Comparison of ENCODE assay signal across 17 cellular contexts in genomic region chr6:633611-634010, GRCh38. TPM values are rescaled to one million over a fixed set of nuclear protein-coding genes. Genes with fewer than 3 reads are reported as not detected.
DNase-seq lines count a peak whose midpoint lies in the region; ATAC-seq and TF ChIP-seq lines count a peak whose summit lies in the region.
"Had no signal": no experiment of that assay in that cellular context is flagged by ENCODE, and none has a peak within 500 bp of the region (broad histone marks: within the 10 kb centered on the region; RNA-seq: fewer than 3 reads in every experiment).

No MANE protein-coding gene starts in this region.

- no peak for TF ChIP-seq CTCF in OCI-LY3 (IDR thresholded peaks at IDR 0.05; ENCODE audit: low read depth, low read length)

- intact Hi-C loops in aorta (cut with DNase I), result no loop called here

- H3K9me3 Mint-ChIP-seq in stimulated activated naive B cell treated with anti-CD40 and anti-IgM and Interleukin-4, amounts not matched to agents 10 μg/mL and 1 μg/mL and 100 μg/mL, for 72 hours, result no peaks in the 10 kb centered on the region
- H3K9me3 Mint-ChIP-seq: CD4-positive, CD25-positive, alpha-beta regulatory T cell; CD8-positive, alpha-beta T cell had no signal

- no peaks in the 10 kb centered on the region for H3K27me3 ChIP-seq in OCI-LY3 (ENCODE audit: low read depth, low read length)
- H3K27me3 ChIP-seq in aorta (ENCODE audit: control insufficient read depth in 1 of 2, insufficient read depth in 2 of 2, low read length in 1 of 2), result no peaks in the 10 kb centered on the region
- H3K27me3 ChIP-seq: BLaER1 had no signal

- H3K4me3 ChIP-seq in OCI-LY3 (ENCODE audit: low read length) (no peak overlapping the region), aorta (ENCODE audit: low read length in 2 of 2) (no peak overlapping the region)
- H3K4me3 ChIP-seq: BLaER1, GM23248 had no signal

- 92 to 98% methylated on average over 1 of the region's 1 CpG for WGBS in aorta, 2 donors

- no peak overlapping the region for H3K4me3 Mint-ChIP-seq in stimulated activated naive B cell treated with anti-CD40 and anti-IgM and Interleukin-4, amounts not matched to agents 10 μg/mL and 1 μg/mL and 100 μg/mL, for 72 hours
- H3K4me3 Mint-ChIP-seq: B cell; CD8-positive, alpha-beta T cell had no signal

- peaks cover 3% of the 10 kb centered on the region; the same call in 1 of the 2 replicates for H3K79me2 ChIP-seq in OCI-LY3 (ENCODE audit: low read length)

- H3K4me1 Mint-ChIP-seq in stimulated activated naive B cell treated with anti-CD40 and anti-IgM and Interleukin-4, amounts not matched to agents 10 μg/mL and 1 μg/mL and 100 μg/mL, for 72 hours, result peaks cover 11 to 17% of the 10 kb centered on the region in 2 donors

- no peak overlapping the region for H2AFZ ChIP-seq in OCI-LY3 (ENCODE audit: low read depth, low read length)
- H2AFZ ChIP-seq: GM23248 had no signal

- in situ Hi-C loops in ACHN (cut with HindIII; ENCODE audit: low pct_ligation_motif_present, low pct_unique_long_range_greater_than_20kb, low sequenced_read_pairs), result no loop called here

- no peak overlapping the region for H3K27ac ChIP-seq in OCI-LY3 (ENCODE audit: low read length)
- H3K27ac ChIP-seq in aorta (ENCODE audit: low read depth in 1 of 2, low read length in 2 of 2), result no peak overlapping the region
- H3K27ac ChIP-seq: BLaER1, C4-2B, GM23248 had no signal

- peak overlapping the region; percentile 27; the same call in 1 of the 2 replicates for H3K4me2 ChIP-seq in OCI-LY3 (ENCODE audit: low read length)
- H3K4me2 ChIP-seq: BLaER1 had no signal

- no peaks in the 10 kb centered on the region for H4K20me1 ChIP-seq in OCI-LY3 (ENCODE audit: insufficient read depth, low read length)

- H3K27me3 Mint-ChIP-seq in stimulated activated naive B cell treated with anti-CD40 and anti-IgM and Interleukin-4, amounts not matched to agents 10 μg/mL and 1 μg/mL and 100 μg/mL, for 72 hours, result no peaks in the 10 kb centered on the region
- H3K27me3 Mint-ChIP-seq: B cell; CD4-positive, CD25-positive, alpha-beta regulatory T cell had no signal

- no peaks in the 10 kb centered on the region for H3K9me3 ChIP-seq in OCI-LY3 (ENCODE audit: insufficient read depth, low read length)
- no peaks in the 10 kb centered on the region for H3K9me3 ChIP-seq in aorta (ENCODE audit: control insufficient read depth, low read length)
- H3K9me3 ChIP-seq: BLaER1, Caco-2 had no signal

- no peak overlapping the region for H3K9ac ChIP-seq in OCI-LY3 (ENCODE audit: low read length)
- H3K9ac ChIP-seq: BLaER1, GM23248 had no signal

- peaks cover 20 to 38% of the 10 kb centered on the region in 2 donors for H3K36me3 Mint-ChIP-seq in stimulated activated naive B cell treated with anti-CD40 and anti-IgM and Interleukin-4, amounts not matched to agents 10 μg/mL and 1 μg/mL and 100 μg/mL, for 72 hours

- ATAC-seq in esophagus mucosa (peak; percentile 82), aorta (ENCODE audit: low FRiP score) (no peak)
- peak; percentile 16 to 29 for ATAC-seq in stimulated activated naive B cell treated with anti-CD40 and anti-IgM and Interleukin-4, amounts not matched to agents 10 μg/mL and 1 μg/mL and 100 μg/mL, for 72 hours (replicated peaks)
- ATAC-seq: CD8-positive, alpha-beta T cell had no signal

- H3K27ac Mint-ChIP-seq in stimulated activated naive B cell treated with anti-CD40 and anti-IgM and Interleukin-4, amounts not matched to agents 10 μg/mL and 1 μg/mL and 100 μg/mL, for 72 hours, result no peak overlapping the region
- H3K27ac Mint-ChIP-seq: B cell; CD8-positive, alpha-beta T cell had no signal

- peaks cover 60% of the 10 kb centered on the region for H3K4me1 ChIP-seq in OCI-LY3 (ENCODE audit: low read length)
- H3K4me1 ChIP-seq in aorta (ENCODE audit: control insufficient read depth in 1 of 2, insufficient read depth in 2 of 2, low read length in 2 of 2), result no peaks in the 10 kb centered on the region
- H3K4me1 ChIP-seq: BLaER1, Caco-2 had no signal

- DNase-seq in stimulated activated naive B cell treated with anti-CD40 and anti-IgM and Interleukin-4, amounts not matched to agents 10 μg/mL and 1 μg/mL and 100 μg/mL, for 72 hours, result no peak
- DNase-seq in ACHN, result no peak
- DNase-seq in aorta, result no peak
- no peak for DNase-seq in SW480 (ENCODE audit: low spot score)
- DNase-seq: Caco-2; CD4-positive, CD25-positive, alpha-beta regulatory T cell; CD8-positive, alpha-beta T cell; DMS153; DND-41; GM23248; H7; HCEC 1CT had no signal

- peaks cover 9% of the 10 kb centered on the region for H3K36me3 ChIP-seq in OCI-LY3 (replicated peaks; ENCODE audit: low read depth, low read length)
- H3K36me3 ChIP-seq in aorta (ENCODE audit: control insufficient read depth in 1 of 2, insufficient read depth in 2 of 2, low read length in 1 of 2), result peaks cover 3 to 8% of the 10 kb centered on the region in 2 donors

RNA-seq across cellular contexts. Expression of gene HUS1B, which starts 23.3 kb away (rescaled TPM):
- total RNA-seq in esophagus mucosa (0.40 TPM), aorta (1 to 10 TPM; 1.4 to 2.4 TPM)
- polyA plus RNA-seq in aorta, result under 1 TPM in 1 of 2 donors, not detected in 1; 0.38 TPM
- polyA plus RNA-seq: GM23248 had no signal

RNA-seq across cellular contexts. Expression of gene EXOC2, which starts 59.3 kb away (rescaled TPM):
- 17.1 TPM for total RNA-seq in esophagus mucosa
- 10 to 100 TPM; 18.0 to 22.8 TPM for total RNA-seq in aorta
- polyA plus RNA-seq in aorta, result 1 to 10 TPM; 3.4 to 5.4 TPM
